25 cellular contexts compared by ENCODE assay signal in the genomic region with DNA sequence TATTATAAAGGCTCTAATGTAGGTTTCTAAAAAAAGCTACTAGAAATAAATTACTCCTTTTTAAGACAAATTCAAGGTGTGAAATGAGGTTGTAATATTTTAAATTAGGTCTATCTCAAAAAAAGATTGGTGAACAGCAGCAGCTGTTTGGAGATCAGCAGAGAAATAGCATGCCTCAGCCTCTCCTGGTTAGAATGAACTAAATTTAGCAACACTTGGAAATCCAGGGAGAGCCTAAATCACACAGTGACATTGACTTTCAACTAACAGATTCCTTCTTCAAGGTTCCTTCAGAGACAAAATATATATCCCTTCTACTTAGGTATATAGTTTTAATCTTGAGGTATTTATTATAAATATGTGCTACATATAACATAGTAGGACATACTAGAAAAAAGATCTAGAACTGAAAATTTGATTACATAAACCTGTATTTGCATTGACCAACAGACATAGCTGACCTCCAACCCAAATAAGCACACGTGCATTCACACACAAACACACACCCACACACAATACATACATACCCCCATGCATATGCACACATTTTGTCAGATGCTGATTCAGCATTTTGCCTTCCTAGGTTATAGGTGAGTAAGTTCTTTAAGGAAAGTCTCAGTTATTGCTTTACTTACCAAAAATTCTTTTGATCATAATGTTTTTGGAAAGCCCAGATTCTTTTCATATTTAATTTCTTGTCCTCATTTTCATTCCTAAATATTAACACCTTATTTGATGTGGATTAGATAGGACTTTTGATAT. TPM values are rescaled to one million over a fixed set of nuclear protein-coding genes. Genes with fewer than 3 reads are reported as not detected.
A peak's percentile ranks its signal among the peaks of the same experiment; 100 is the strongest.
DNase-seq lines count a peak whose midpoint lies in the region; ATAC-seq, FAIRE-seq and TF ChIP-seq lines count a peak whose summit lies in the region.
"Had no signal": no experiment of that assay in that cellular context is flagged by ENCODE, and none has a peak within 500 bp of the region (broad histone marks: within the 10 kb centered on the region; RNA-seq: fewer than 3 reads in every experiment).

No MANE protein-coding gene starts in this region.

- no peak overlapping the region for H2BK120ac ChIP-seq in IMR-90 (ENCODE audit: low read depth, low read length)

- POLR2A ChIA-PET in A549 (lab: Yijun Ruan, JAX) = no interaction called here
- POLR2A ChIA-PET in IMR-90 (lab: Charles Lee; ENCODE audit: unreplicated experiment) = no interaction called here
- POLR2A ChIA-PET in naive thymus-derived CD4-positive, alpha-beta T cell (lab: Charles Lee) = no interaction called here

- DNase-seq in NCI-H2171 treated with DMSO at 0.1 percent for 48 hours (lab: John Stamatoyannopoulos, UW) (peak; percentile 4), NCI-H2171 (lab: John Stamatoyannopoulos, UW) (no peak), A549 (ENCODE audit: low read depth in 1 of 2, low spot score in 1 of 2) (no peak), IMR-90 (no peak), left ventricle myocardium superior (no peak), GOT3 (lab: John Stamatoyannopoulos, UW) (no peak), NCI-H1694 (lab: John Stamatoyannopoulos, UW) (no peak)
- DNase-seq in naive thymus-derived CD4-positive, alpha-beta T cell = no peak
- DNase-seq: AML-193; CD4-positive, alpha-beta T cell; DMS79 treated with DMSO at 0.1 percent for 48 hours; H7; Kasumi-1; MV-4-11; NCI-H1105 treated with DMSO at 0.1 percent for 48 hours; NCI-H146; NCI-H2029; NCI-H774 had no signal

- no peak overlapping the region for H3K9ac ChIP-seq in IMR-90 (ENCODE audit: low read depth, low read length)
- H3K9ac ChIP-seq: BLaER1 treated with 17β-estradiol and CSF1 and Interleukin-3, amounts not matched to agents 10 nM and 100 nM had no signal

- no peak overlapping the region for H3K27ac Mint-ChIP-seq in naive thymus-derived CD4-positive, alpha-beta T cell
- H3K27ac Mint-ChIP-seq: CD4-positive, alpha-beta T cell had no signal

- TF ChIP-seq CTCF in A549 (IDR thresholded peaks at IDR 0.05) (no peak), IMR-90 (conservative IDR thresholded peaks at IDR 0.05; ENCODE audit: low read depth, low read length) (no peak)

- no TSS peak for BruUV-seq in IMR-90 (replicated peaks; lab: Mats Ljungman, UMichigan)

- H3K9me1 ChIP-seq in IMR-90 (ENCODE audit: insufficient read depth, low read length) = no peaks in the 10 kb centered on the region

- no peaks in the 10 kb centered on the region for H3K79me1 ChIP-seq in IMR-90 (ENCODE audit: low read depth in 1 of 2, low read length in 2 of 2)

- H3K27ac ChIP-seq in A549 (no peak overlapping the region), IMR-90 (ENCODE audit: insufficient read depth, low read length) (no peak overlapping the region)
- H3K27ac ChIP-seq in naive thymus-derived CD4-positive, alpha-beta T cell (ENCODE audit: low read depth, low read length) = no peak overlapping the region
- H3K27ac ChIP-seq: BLaER1 treated with 17β-estradiol and CSF1 and Interleukin-3, amounts not matched to agents 10 nM and 100 nM; HL-60; SJCRH30 had no signal

- H3K14ac ChIP-seq in IMR-90 (replicated peaks; ENCODE audit: low read depth, low read length) = no peak overlapping the region

- no peak overlapping the region for H4K91ac ChIP-seq in IMR-90 (ENCODE audit: insufficient read depth, low read depth, low read length)

- FAIRE-seq in A549 (lab: Jason Lieb, UNC) = no peak
- FAIRE-seq: GM12892, RCC 7860 had no signal

- no peak overlapping the region for H4K5ac ChIP-seq in IMR-90 (ENCODE audit: low read depth, low read length)

- H3K4ac ChIP-seq in IMR-90 (ENCODE audit: low read depth, low read length) = no peak overlapping the region

- H3K9me3 Mint-ChIP-seq in naive thymus-derived CD4-positive, alpha-beta T cell = peaks cover 0 to 7% (median 0%) of the 10 kb centered on the region in 11 donors

- no peak overlapping the region for H3K4me2 ChIP-seq in A549
- H3K4me2 ChIP-seq in IMR-90 (ENCODE audit: low read depth, low read length) = no peak overlapping the region
- H3K4me2 ChIP-seq: BLaER1 treated with 17β-estradiol and CSF1 and Interleukin-3, amounts not matched to agents 10 nM and 100 nM had no signal

- WGBS in A549 (ENCODE audit: missing lambda C conversion rate) = 3% methylated on average over 1 of the region's 1 CpG
- WGBS in IMR-90 (ENCODE audit: extremely low coverage in 2 of 2, insufficient read length in 1 of 2), 2 experiments = no CpG with 5 or more reads among the region's 1 CpG

- H3K4me1 ChIP-seq in A549 (no peaks in the 10 kb centered on the region), IMR-90 (ENCODE audit: control insufficient read depth, insufficient read depth, low read length) (no peaks in the 10 kb centered on the region)
- no peaks in the 10 kb centered on the region for H3K4me1 ChIP-seq in naive thymus-derived CD4-positive, alpha-beta T cell (ENCODE audit: control insufficient read depth in 2 of 2, insufficient read depth in 2 of 2, low read length in 2 of 2)
- H3K4me1 ChIP-seq: SJCRH30 had no signal

- no peak overlapping the region for H3K4me3 Mint-ChIP-seq in naive thymus-derived CD4-positive, alpha-beta T cell
- H3K4me3 Mint-ChIP-seq: CD4-positive, alpha-beta T cell had no signal

- H4K20me1 ChIP-seq in IMR-90 (ENCODE audit: insufficient read depth, low read length) = no peaks in the 10 kb centered on the region
- H4K20me1 ChIP-seq: BLaER1 treated with 17β-estradiol and CSF1 and Interleukin-3, amounts not matched to agents 10 nM and 100 nM had no signal

- no peak for TF ChIP-seq RAD21 in A549 (conservative IDR thresholded peaks at IDR 0.05 in 1 of 2, IDR thresholded peaks at IDR 0.05 in 1 of 2)
- TF ChIP-seq RAD21 in IMR-90 (IDR thresholded peaks at IDR 0.05; ENCODE audit: low read length) = no peak

- no peak overlapping the region for H2AFZ ChIP-seq in IMR-90 (replicated peaks; ENCODE audit: low read length, poor library complexity)

- no peak overlapping the region for H3K23ac ChIP-seq in IMR-90 (ENCODE audit: low read depth, low read length)

- CTCF ChIA-PET in A549 (lab: Yijun Ruan, JAX) (no interaction called here), IMR-90 (lab: Yijun Ruan, JAX) (no interaction called here)
- CTCF ChIA-PET in naive thymus-derived CD4-positive, alpha-beta T cell (lab: Charles Lee) = no interaction called here

- intact Hi-C loops in IMR-90 (cut with micrococcal nuclease) = loop anchor here (5.0 kb wide), 1 partner anchor 1502 kb away; no protein-coding TSS in a partner anchor
- intact Hi-C loops in left ventricle myocardium superior (cut with micrococcal nuclease) = no loop called here
- intact Hi-C loops in naive thymus-derived CD4-positive, alpha-beta T cell (cut with micrococcal nuclease) = no loop called here

- H3K27me3 Mint-ChIP-seq in naive thymus-derived CD4-positive, alpha-beta T cell = no peaks in the 10 kb centered on the region
- H3K27me3 Mint-ChIP-seq: CD4-positive, alpha-beta T cell had no signal

- H3K27me3 ChIP-seq in IMR-90 (ENCODE audit: control insufficient read depth, insufficient read depth, low read length) = no peaks in the 10 kb centered on the region
- H3K27me3 ChIP-seq in naive thymus-derived CD4-positive, alpha-beta T cell (ENCODE audit: control insufficient read depth in 2 of 2, insufficient read depth in 2 of 2, low read length in 2 of 2) = no peaks in the 10 kb centered on the region
- H3K27me3 ChIP-seq: BLaER1 treated with 17β-estradiol and CSF1 and Interleukin-3, amounts not matched to agents 10 nM and 100 nM; SJCRH30 had no signal

- H3K36me3 Mint-ChIP-seq in naive thymus-derived CD4-positive, alpha-beta T cell = no peaks in the 10 kb centered on the region

- H3K9me3 ChIP-seq in A549 = no peaks in the 10 kb centered on the region
- H3K9me3 ChIP-seq in IMR-90 (ENCODE audit: control insufficient read depth, insufficient read depth, low read length) = no peaks in the 10 kb centered on the region
- H3K9me3 ChIP-seq in naive thymus-derived CD4-positive, alpha-beta T cell (ENCODE audit: control insufficient read depth in 2 of 3, low read length in 3 of 3) = no peaks in the 10 kb centered on the region
- H3K9me3 ChIP-seq: BLaER1 treated with 17β-estradiol and CSF1 and Interleukin-3, amounts not matched to agents 10 nM and 100 nM; SJCRH30 had no signal

- no peak overlapping the region for H2BK20ac ChIP-seq in IMR-90 (ENCODE audit: low read depth, low read length)

- no peak overlapping the region for H4K8ac ChIP-seq in IMR-90 (ENCODE audit: low read depth in 2 of 2, low read length in 2 of 2)

- in situ Hi-C loops in IMR-90 (cut with MboI; ENCODE audit: low sequenced_read_pairs) = no loop called here

- H3K18ac ChIP-seq in IMR-90 (ENCODE audit: low read depth, low read length) = no peak overlapping the region

- H2AK5ac ChIP-seq in IMR-90 (ENCODE audit: low read depth, low read length) = no peak overlapping the region

- TF ChIP-seq POLR2A in A549 (IDR thresholded peaks at IDR 0.05; ENCODE audit: low read length) = no peak
- TF ChIP-seq POLR2A in IMR-90 (IDR thresholded peaks at IDR 0.05; ENCODE audit: low read depth, low read length) = no peak

- ATAC-seq in A549 (no peak), IMR-90 (ENCODE audit: low read depth) (no peak), left ventricle myocardium superior (peak; percentile 75)
- no peak for ATAC-seq in naive thymus-derived CD4-positive, alpha-beta T cell
- ATAC-seq: SK-N-SH treated with all-trans-retinoic acid at 6 μM for 48 hours had no signal

- dilution Hi-C loops in IMR-90 (cut with HindIII; ENCODE audit: low sequenced_read_pairs, unreplicated experiment) = no loop called here

- H3K56ac ChIP-seq in IMR-90 (ENCODE audit: extremely low read depth, insufficient read depth, low read length) = no peak overlapping the region

- H2AK9ac ChIP-seq in IMR-90 (replicated peaks; ENCODE audit: low read depth, low read length, poor library complexity) = no peak overlapping the region

- no peak overlapping the region for H2BK15ac ChIP-seq in IMR-90 (ENCODE audit: low read depth, low read length)

- TF ChIP-seq EP300 in A549 (IDR thresholded peaks at IDR 0.05) = no peak

- no peak overlapping the region for H2BK5ac ChIP-seq in IMR-90 (ENCODE audit: low read depth, low read length, poor library complexity, severe bottlenecking)

- H3K4me3 ChIP-seq in A549 (no peak overlapping the region), IMR-90 (ENCODE audit: insufficient read depth, low read depth, low read length) (no peak overlapping the region)
- H3K4me3 ChIP-seq in naive thymus-derived CD4-positive, alpha-beta T cell (ENCODE audit: low read length) = no peak overlapping the region
- H3K4me3 ChIP-seq: BLaER1 treated with 17β-estradiol and CSF1 and Interleukin-3, amounts not matched to agents 10 nM and 100 nM; SJCRH30 had no signal

- H3K4me1 Mint-ChIP-seq in naive thymus-derived CD4-positive, alpha-beta T cell = no peaks in the 10 kb centered on the region

- H3K36me3 ChIP-seq in IMR-90 (ENCODE audit: control insufficient read depth, insufficient read depth, low read length) = no peaks in the 10 kb centered on the region
- no peaks in the 10 kb centered on the region for H3K36me3 ChIP-seq in naive thymus-derived CD4-positive, alpha-beta T cell (ENCODE audit: control insufficient read depth in 2 of 3, insufficient read depth in 3 of 3, low read length in 3 of 3)
- H3K36me3 ChIP-seq: BLaER1 treated with 17β-estradiol and CSF1 and Interleukin-3, amounts not matched to agents 10 nM and 100 nM; SJCRH30 had no signal

RNA-seq across cellular contexts. Expression of a gene that starts 47.3 kb away (rescaled TPM):
- 0.01 TPM in 1 of 2 replicates, not detected in the other for polyA plus RNA-seq in A549 (2011; rRNA removed)
- polyA plus RNA-seq in A549 (2012; cell fraction: cytosol; rRNA removed) = not detected in 2 replicates
- not detected in 2 replicates for polyA plus RNA-seq in A549 (2012; cell fraction: nucleus; rRNA removed)
- not detected in 3 replicates for polyA plus RNA-seq in A549 (2017; fragmentation: RNase III; extraction: RNeasy Plus Mini Kit Qiagen cat#74134 plus additional on column Dnase treatment)
- polyA minus RNA-seq in A549 (2011; rRNA and poly(A)+ RNA removed) = 0.15 TPM in 1 of 2 replicates, not detected in the other
- total RNA-seq in IMR-90 (2012; rRNA removed) = under 0.01 TPM in 1 of 2 replicates, not detected in the other
- polyA plus RNA-seq in IMR-90 (2012; rRNA removed) = not detected in 2 replicates
- polyA plus RNA-seq in IMR-90 (2012; cell fraction: cytosol; rRNA removed) = not detected in 2 replicates
- not detected in 2 replicates for polyA plus RNA-seq in IMR-90 (2012; cell fraction: nucleus; rRNA removed; ENCODE audit: low replicate concordance)
- 0.47 TPM for total RNA-seq in left ventricle myocardium superior
- total RNA-seq in naive thymus-derived CD4-positive, alpha-beta T cell = not detected
- polyA plus RNA-seq in naive thymus-derived CD4-positive, alpha-beta T cell = not detected
- total RNA-seq: CD4-positive, alpha-beta T cell; MCF 10A had no signal
